ENCODE assay signal across 2 cellular contexts in genomic region chr4:107619065-107619464, GRCh38.
TF ChIP-seq lines count a peak whose summit lies in the region.

No MANE protein-coding gene starts in this region.

TF ChIP-seq in IMR-90, 13 proteins besides CTCF, POLR2A, EP300 and RAD21:
- TF ChIP-seq CEBPB (IDR thresholded peaks at IDR 0.05; ENCODE audit: low read depth, low read length) (peak; percentile 36; the same call in 1 of the 2 replicates), MXI1 (IDR thresholded peaks at IDR 0.05; ENCODE audit: borderline replicate concordance, low read depth, low read length) (no peak), MAFK (IDR thresholded peaks at IDR 0.05; ENCODE audit: low read depth, low read length) (no peak)

TF ChIP-seq in GM12891, 5 proteins besides CTCF, POLR2A, EP300 and RAD21:
- TF ChIP-seq POLR2AphosphoS5 (IDR thresholded peaks at IDR 0.05; ENCODE audit: low read depth, low read length) (no peak), POU2F2 (IDR thresholded peaks at IDR 0.05; ENCODE audit: low read depth, low read length) (no peak), PAX5 (IDR thresholded peaks at IDR 0.05; ENCODE audit: insufficient read depth, low read length, severe bottlenecking) (no peak), SPI1 (IDR thresholded peaks at IDR 0.05; ENCODE audit: low read depth, low read length) (no peak), TAF1 (IDR thresholded peaks at IDR 0.05; ENCODE audit: low read depth, low read length) (no peak)
